ENCODE assay signal across 1 cellular context in the genomic region with DNA sequence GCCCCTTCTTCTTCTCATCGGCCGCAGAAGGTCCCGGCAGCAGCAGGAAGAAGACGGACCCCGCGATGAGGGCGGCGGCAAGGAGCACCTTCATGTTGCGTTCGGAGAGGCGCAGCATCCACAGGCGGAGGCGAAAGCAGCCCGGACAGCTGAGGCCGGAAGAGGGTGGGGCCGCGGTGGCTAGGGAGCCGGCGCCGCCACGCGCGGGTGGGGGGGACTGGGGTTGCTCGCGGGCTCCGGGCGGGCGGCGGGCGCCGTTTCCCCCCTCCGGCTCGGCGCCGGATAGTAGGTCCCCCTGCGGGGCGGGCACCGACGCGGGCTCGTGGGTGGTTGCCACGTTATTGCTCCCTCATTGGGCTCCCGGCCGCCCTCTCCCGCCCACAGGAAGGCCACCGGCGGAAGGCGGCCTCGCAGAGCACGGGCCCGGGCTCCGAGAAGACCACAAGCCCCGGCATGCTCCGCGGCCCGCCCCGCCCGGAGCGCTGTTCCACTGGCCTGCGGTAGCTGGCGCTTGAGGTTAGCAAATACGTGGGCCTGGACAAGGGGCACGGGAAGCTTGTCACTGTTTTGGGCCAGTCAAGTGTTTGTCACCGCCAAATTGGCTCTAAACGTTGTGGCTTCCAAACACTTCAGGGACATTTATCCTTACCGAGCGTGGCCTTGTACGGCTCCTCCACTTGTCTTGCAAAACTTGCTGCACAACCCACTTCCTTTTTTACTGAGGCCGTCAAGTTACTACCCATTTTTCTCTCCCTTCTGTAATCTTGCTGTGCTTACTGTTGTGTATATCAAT.
TF ChIP-seq lines count a peak whose summit lies in the region.

TSS of gene PPIB (minus strand) at position 154 of the 793 bp plus-strand sequence. CDS start at position 118, 36 bp downstream.

TF ChIP-seq in HepG2, 621 proteins besides CTCF, POLR2A, EP300 and RAD21 (continued from another document and continues in another):
- TF ChIP-seq ZNF878 (CRISPR knock-in tag; IDR thresholded peaks at IDR 0.05) (no peak; the same call in 1 of the 2 replicates), REST (IDR thresholded peaks at IDR 0.05; ENCODE audit: borderline replicate concordance in 1 of 2, low read depth in 1 of 2, low read length in 2 of 2) (no peak; a peak in 1 of 4 replicates), SIN3B (IDR thresholded peaks at IDR 0.05; ENCODE audit: low read length) (peak; percentile 17; the same call in 1 of the 2 replicates), JUNB (CRISPR knock-in tag; IDR thresholded peaks at IDR 0.05; ENCODE audit: borderline replicate concordance) (no peak), SOX13 (IDR thresholded peaks at IDR 0.05) (no peak), SOX13 (CRISPR knock-in tag; conservative IDR thresholded peaks at IDR 0.05 in 1 of 2, IDR thresholded peaks at IDR 0.05 in 1 of 2) (no peak; a peak in 1 of 4 replicates), ELF1 (CRISPR knock-in tag; IDR thresholded peaks at IDR 0.05) (peak; percentile 84), ZNF556 (CRISPR knock-in tag; IDR thresholded peaks at IDR 0.05; ENCODE audit: borderline replicate concordance) (peak; percentile 34; the same call in 1 of the 2 replicates), ZIK1 (CRISPR knock-in tag; IDR thresholded peaks at IDR 0.05; ENCODE audit: borderline replicate concordance, low read depth) (peak; percentile 60; the same call in 1 of the 2 replicates), ZSCAN22 (CRISPR knock-in tag; IDR thresholded peaks at IDR 0.05) (no peak), POLR2AphosphoS5 (IDR thresholded peaks at IDR 0.05; ENCODE audit: low read depth, low read length) (peak; percentile 81), ZSCAN25 (CRISPR knock-in tag; IDR thresholded peaks at IDR 0.05) (no peak), KDM5A (IDR thresholded peaks at IDR 0.05; ENCODE audit: borderline replicate concordance, low read length) (peak; percentile 69; the same call in 1 of the 2 replicates), ZNF703 (CRISPR knock-in tag; IDR thresholded peaks at IDR 0.05; ENCODE audit: borderline replicate concordance) (no peak), MBNL3 (CRISPR knock-in tag; conservative IDR thresholded peaks at IDR 0.05) (no peak), HDAC2 (CRISPR knock-in tag; IDR thresholded peaks at IDR 0.05) (no peak), KDM1A (CRISPR knock-in tag; IDR thresholded peaks at IDR 0.05) (no peak), SALL2 (CRISPR knock-in tag; IDR thresholded peaks at IDR 0.05) (peak; percentile 79), ZBTB38 (CRISPR knock-in tag; IDR thresholded peaks at IDR 0.05) (peak; percentile 35; the same call in 1 of the 2 replicates), RBAK (CRISPR knock-in tag; IDR thresholded peaks at IDR 0.05) (no peak), SP1 (IDR thresholded peaks at IDR 0.05) (no peak), SP1 (CRISPR knock-in tag; IDR thresholded peaks at IDR 0.05) (peak; percentile 70), NBN (conservative IDR thresholded peaks at IDR 0.05) (no peak), ELK4 (CRISPR knock-in tag; IDR thresholded peaks at IDR 0.05; ENCODE audit: borderline replicate concordance) (no peak), SPEN (CRISPR knock-in tag; IDR thresholded peaks at IDR 0.05; ENCODE audit: low read depth) (peak; percentile 52; the same call in 1 of the 2 replicates), SETDB1 (CRISPR knock-in tag; IDR thresholded peaks at IDR 0.05; ENCODE audit: borderline replicate concordance) (no peak), FOXK1 (CRISPR knock-in tag; IDR thresholded peaks at IDR 0.05; ENCODE audit: borderline replicate concordance, low read depth) (peak; percentile 58; the same call in 1 of the 2 replicates), ZFYVE20 (CRISPR knock-in tag; IDR thresholded peaks at IDR 0.05; ENCODE audit: borderline replicate concordance, low read depth) (peak; percentile 76; the same call in 1 of the 2 replicates), ZC3H4 (CRISPR knock-in tag; IDR thresholded peaks at IDR 0.05; ENCODE audit: borderline replicate concordance) (no peak), ZNF766 (CRISPR knock-in tag; IDR thresholded peaks at IDR 0.05; ENCODE audit: borderline replicate concordance) (no peak), DMAP1 (CRISPR knock-in tag; IDR thresholded peaks at IDR 0.05) (peak; percentile 88), CCDC6 (CRISPR knock-in tag; IDR thresholded peaks at IDR 0.05) (no peak), LCORL (IDR thresholded peaks at IDR 0.05) (no peak), LCORL (CRISPR knock-in tag; IDR thresholded peaks at IDR 0.05) (no peak; the same call in none of the 2 replicates), ZNF713 (CRISPR knock-in tag; IDR thresholded peaks at IDR 0.05) (no peak), SRSF1 (optimal IDR thresholded peaks at IDR 0.05; ENCODE audit: low read depth, low read length) (no peak), ZNF720 (CRISPR knock-in tag; IDR thresholded peaks at IDR 0.05) (no peak), ZMYM2 (CRISPR knock-in tag; IDR thresholded peaks at IDR 0.05) (no peak), SKIL (CRISPR knock-in tag; IDR thresholded peaks at IDR 0.05; ENCODE audit: borderline replicate concordance) (no peak)
- TF ChIP-seq, protein P1, sequence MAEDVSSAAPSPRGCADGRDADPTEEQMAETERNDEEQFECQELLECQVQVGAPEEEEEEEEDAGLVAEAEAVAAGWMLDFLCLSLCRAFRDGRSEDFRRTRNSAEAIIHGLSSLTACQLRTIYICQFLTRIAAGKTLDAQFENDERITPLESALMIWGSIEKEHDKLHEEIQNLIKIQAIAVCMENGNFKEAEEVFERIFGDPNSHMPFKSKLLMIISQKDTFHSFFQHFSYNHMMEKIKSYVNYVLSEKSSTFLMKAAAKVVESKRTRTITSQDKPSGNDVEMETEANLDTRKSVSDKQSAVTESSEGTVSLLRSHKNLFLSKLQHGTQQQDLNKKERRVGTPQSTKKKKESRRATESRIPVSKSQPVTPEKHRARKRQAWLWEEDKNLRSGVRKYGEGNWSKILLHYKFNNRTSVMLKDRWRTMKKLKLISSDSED (CRISPR knock-in tag; IDR thresholded peaks at IDR 0.05): no peak
- TF ChIP-seq, protein P2, sequence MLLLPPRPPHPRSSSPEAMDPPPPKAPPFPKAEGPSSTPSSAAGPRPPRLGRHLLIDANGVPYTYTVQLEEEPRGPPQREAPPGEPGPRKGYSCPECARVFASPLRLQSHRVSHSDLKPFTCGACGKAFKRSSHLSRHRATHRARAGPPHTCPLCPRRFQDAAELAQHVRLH (CRISPR knock-in tag; IDR thresholded peaks at IDR 0.05; ENCODE audit: borderline replicate concordance, low read depth): no peak
- TF ChIP-seq, protein P3, sequence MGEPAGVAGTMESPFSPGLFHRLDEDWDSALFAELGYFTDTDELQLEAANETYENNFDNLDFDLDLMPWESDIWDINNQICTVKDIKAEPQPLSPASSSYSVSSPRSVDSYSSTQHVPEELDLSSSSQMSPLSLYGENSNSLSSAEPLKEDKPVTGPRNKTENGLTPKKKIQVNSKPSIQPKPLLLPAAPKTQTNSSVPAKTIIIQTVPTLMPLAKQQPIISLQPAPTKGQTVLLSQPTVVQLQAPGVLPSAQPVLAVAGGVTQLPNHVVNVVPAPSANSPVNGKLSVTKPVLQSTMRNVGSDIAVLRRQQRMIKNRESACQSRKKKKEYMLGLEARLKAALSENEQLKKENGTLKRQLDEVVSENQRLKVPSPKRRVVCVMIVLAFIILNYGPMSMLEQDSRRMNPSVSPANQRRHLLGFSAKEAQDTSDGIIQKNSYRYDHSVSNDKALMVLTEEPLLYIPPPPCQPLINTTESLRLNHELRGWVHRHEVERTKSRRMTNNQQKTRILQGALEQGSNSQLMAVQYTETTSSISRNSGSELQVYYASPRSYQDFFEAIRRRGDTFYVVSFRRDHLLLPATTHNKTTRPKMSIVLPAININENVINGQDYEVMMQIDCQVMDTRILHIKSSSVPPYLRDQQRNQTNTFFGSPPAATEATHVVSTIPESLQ (CRISPR knock-in tag; conservative IDR thresholded peaks at IDR 0.05): no peak; the same call in 1 of the 2 replicates
- TF ChIP-seq, protein P4, sequence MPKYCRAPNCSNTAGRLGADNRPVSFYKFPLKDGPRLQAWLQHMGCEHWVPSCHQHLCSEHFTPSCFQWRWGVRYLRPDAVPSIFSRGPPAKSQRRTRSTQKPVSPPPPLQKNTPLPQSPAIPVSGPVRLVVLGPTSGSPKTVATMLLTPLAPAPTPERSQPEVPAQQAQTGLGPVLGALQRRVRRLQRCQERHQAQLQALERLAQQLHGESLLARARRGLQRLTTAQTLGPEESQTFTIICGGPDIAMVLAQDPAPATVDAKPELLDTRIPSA (CRISPR knock-in tag; IDR thresholded peaks at IDR 0.05; ENCODE audit: borderline replicate concordance): no peak
- TF ChIP-seq, protein P5, sequence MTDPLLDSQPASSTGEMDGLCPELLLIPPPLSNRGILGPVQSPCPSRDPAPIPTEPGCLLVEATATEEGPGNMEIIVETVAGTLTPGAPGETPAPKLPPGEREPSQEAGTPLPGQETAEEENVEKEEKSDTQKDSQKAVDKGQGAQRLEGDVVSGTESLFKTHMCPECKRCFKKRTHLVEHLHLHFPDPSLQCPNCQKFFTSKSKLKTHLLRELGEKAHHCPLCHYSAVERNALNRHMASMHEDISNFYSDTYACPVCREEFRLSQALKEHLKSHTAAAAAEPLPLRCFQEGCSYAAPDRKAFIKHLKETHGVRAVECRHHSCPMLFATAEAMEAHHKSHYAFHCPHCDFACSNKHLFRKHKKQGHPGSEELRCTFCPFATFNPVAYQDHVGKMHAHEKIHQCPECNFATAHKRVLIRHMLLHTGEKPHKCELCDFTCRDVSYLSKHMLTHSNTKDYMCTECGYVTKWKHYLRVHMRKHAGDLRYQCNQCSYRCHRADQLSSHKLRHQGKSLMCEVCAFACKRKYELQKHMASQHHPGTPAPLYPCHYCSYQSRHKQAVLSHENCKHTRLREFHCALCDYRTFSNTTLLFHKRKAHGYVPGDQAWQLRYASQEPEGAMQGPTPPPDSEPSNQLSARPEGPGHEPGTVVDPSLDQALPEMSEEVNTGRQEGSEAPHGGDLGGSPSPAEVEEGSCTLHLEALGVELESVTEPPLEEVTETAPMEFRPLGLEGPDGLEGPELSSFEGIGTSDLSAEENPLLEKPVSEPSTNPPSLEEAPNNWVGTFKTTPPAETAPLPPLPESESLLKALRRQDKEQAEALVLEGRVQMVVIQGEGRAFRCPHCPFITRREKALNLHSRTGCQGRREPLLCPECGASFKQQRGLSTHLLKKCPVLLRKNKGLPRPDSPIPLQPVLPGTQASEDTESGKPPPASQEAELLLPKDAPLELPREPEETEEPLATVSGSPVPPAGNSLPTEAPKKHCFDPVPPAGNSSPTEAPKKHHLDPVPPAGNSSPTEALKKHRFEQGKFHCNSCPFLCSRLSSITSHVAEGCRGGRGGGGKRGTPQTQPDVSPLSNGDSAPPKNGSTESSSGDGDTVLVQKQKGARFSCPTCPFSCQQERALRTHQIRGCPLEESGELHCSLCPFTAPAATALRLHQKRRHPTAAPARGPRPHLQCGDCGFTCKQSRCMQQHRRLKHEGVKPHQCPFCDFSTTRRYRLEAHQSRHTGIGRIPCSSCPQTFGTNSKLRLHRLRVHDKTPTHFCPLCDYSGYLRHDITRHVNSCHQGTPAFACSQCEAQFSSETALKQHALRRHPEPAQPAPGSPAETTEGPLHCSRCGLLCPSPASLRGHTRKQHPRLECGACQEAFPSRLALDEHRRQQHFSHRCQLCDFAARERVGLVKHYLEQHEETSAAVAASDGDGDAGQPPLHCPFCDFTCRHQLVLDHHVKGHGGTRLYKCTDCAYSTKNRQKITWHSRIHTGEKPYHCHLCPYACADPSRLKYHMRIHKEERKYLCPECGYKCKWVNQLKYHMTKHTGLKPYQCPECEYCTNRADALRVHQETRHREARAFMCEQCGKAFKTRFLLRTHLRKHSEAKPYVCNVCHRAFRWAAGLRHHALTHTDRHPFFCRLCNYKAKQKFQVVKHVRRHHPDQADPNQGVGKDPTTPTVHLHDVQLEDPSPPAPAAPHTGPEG (CRISPR knock-in tag; IDR thresholded peaks at IDR 0.05): 0 out of 2 replicates have a peak, but pooled peaks have one; percentile 69
